In genomic region chr18:33666915-33667314, GRCh38 we compare ENCODE assay signal across 15 cellular contexts.
"Had no signal": no experiment of that assay in that cellular context is flagged by ENCODE, and none has a peak within 500 bp of the region (broad histone marks: within the 10 kb centered on the region; RNA-seq: fewer than 3 reads in every experiment).

No MANE protein-coding gene starts in this region.

- H3K36me3 Mint-ChIP-seq: activated naive CD8-positive, alpha-beta T cell treated with anti-CD3 and anti-CD28 coated beads, Interleukin-2, amount 10 ng/mL, durations not matched to agents 7 days and 5 days had no signal

- DNase-seq: activated CD4-positive, CD25-positive, alpha-beta regulatory T cell treated with anti-CD3 and anti-CD28 coated beads, Interleukin-2, amount 50 U/mL, for 72 hours; activated naive CD4-positive, alpha-beta T cell; activated naive CD8-positive, alpha-beta T cell treated with anti-CD3 and anti-CD28 coated beads, Interleukin-2, amount 10 ng/mL, durations not matched to agents 7 days and 5 days; brain microvascular endothelial cell; effector CD8-positive, alpha-beta T cell; foreskin melanocyte; head of caudate nucleus; left cardiac atrium; midbrain; ovary; sigmoid colon; spleen; stimulated activated naive CD8-positive, alpha-beta T cell treated with anti-CD3 and anti-CD28 coated beads, Interleukin-15, amount 100 ng/mL, for 72 hours; upper lobe of left lung had no signal

- H3K4me3 Mint-ChIP-seq: activated naive CD8-positive, alpha-beta T cell treated with anti-CD3 and anti-CD28 coated beads, Interleukin-2, amount 10 ng/mL, durations not matched to agents 7 days and 5 days; stimulated activated naive CD8-positive, alpha-beta T cell treated with anti-CD3 and anti-CD28 coated beads, Interleukin-15, amount 100 ng/mL, for 72 hours; T-helper 2 cell treated with Interferon-gamma antibody and Interleukin-4, amounts not matched to agents 5 μg/mL and 100 μg/mL, for 36 hours had no signal

- H3K4me1 ChIP-seq: sigmoid colon, upper lobe of left lung had no signal

- H3K4me1 Mint-ChIP-seq: activated naive CD8-positive, alpha-beta T cell treated with anti-CD3 and anti-CD28 coated beads, Interleukin-2, amount 10 ng/mL, durations not matched to agents 7 days and 5 days; stimulated activated naive CD8-positive, alpha-beta T cell treated with anti-CD3 and anti-CD28 coated beads, Interleukin-15, amount 100 ng/mL, for 72 hours had no signal

- H3K27me3 ChIP-seq: brain microvascular endothelial cell, ovary, sigmoid colon, spleen, upper lobe of left lung had no signal

- H3K36me3 ChIP-seq: brain microvascular endothelial cell, ovary, spleen, upper lobe of left lung had no signal

- H3K9me3 ChIP-seq: ovary, sigmoid colon, spleen, upper lobe of left lung had no signal

- H3K4me3 ChIP-seq: ovary, sigmoid colon, spleen, upper lobe of left lung had no signal

- H3K27me3 Mint-ChIP-seq: activated naive CD8-positive, alpha-beta T cell treated with anti-CD3 and anti-CD28 coated beads, Interleukin-2, amount 10 ng/mL, durations not matched to agents 7 days and 5 days; stimulated activated naive CD8-positive, alpha-beta T cell treated with anti-CD3 and anti-CD28 coated beads, Interleukin-15, amount 100 ng/mL, for 72 hours had no signal

- H3K27ac Mint-ChIP-seq: activated naive CD8-positive, alpha-beta T cell treated with anti-CD3 and anti-CD28 coated beads, Interleukin-2, amount 10 ng/mL, durations not matched to agents 7 days and 5 days; stimulated activated naive CD8-positive, alpha-beta T cell treated with anti-CD3 and anti-CD28 coated beads, Interleukin-15, amount 100 ng/mL, for 72 hours; T-helper 2 cell treated with Interferon-gamma antibody and Interleukin-4, amounts not matched to agents 5 μg/mL and 100 μg/mL, for 36 hours had no signal

- H3K9me3 Mint-ChIP-seq: activated naive CD8-positive, alpha-beta T cell treated with anti-CD3 and anti-CD28 coated beads, Interleukin-2, amount 10 ng/mL, durations not matched to agents 7 days and 5 days; T-helper 2 cell treated with Interferon-gamma antibody and Interleukin-4, amounts not matched to agents 5 μg/mL and 100 μg/mL, for 36 hours had no signal

- ATAC-seq: left cardiac atrium; stimulated activated naive CD8-positive, alpha-beta T cell treated with anti-CD3 and anti-CD28 coated beads, Interleukin-15, amount 100 ng/mL, for 72 hours had no signal

- H3K27ac ChIP-seq: brain microvascular endothelial cell, ovary, sigmoid colon, spleen, upper lobe of left lung had no signal
